In the genomic region with DNA sequence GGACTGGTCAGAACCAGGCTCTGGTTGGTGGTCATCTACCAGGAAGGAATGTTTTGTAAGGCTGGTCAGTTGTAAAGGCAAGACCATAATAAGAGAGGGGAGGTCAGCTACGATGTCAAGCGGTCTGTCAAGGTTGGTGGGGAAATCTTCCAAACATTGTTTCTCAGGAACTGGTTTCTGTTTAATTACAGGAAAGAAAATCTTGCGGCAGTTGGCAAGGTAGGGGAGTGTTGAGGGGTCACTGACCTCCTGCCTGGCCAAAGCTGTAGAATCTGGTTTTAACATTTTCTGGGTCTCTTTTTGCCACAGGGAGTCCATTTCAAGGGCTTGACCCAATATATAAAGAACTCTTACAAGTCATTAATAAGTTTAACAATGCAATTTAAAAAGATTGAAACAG, we compare ENCODE assay signal across 5 cellular contexts. TPM values are rescaled to one million over a fixed set of nuclear protein-coding genes. Genes with fewer than 3 reads are reported as not detected.
"Had no signal": no experiment of that assay in that cellular context is flagged by ENCODE, and none has a peak within 500 bp of the region (broad histone marks: within the 10 kb centered on the region; RNA-seq: fewer than 3 reads in every experiment).

No MANE protein-coding gene starts in this region.

- H2AFZ ChIP-seq: GM23338 had no signal

- DNase-seq: H9, HCEC 1CT, KBM-7 had no signal

- ATAC-seq: GM23338 had no signal

- H3K4me2 ChIP-seq: GM23338 had no signal

- H3K4me3 ChIP-seq: GM23338 had no signal

RNA-seq across cellular contexts. Expression of gene BARX1, which starts 39.0 kb away (rescaled TPM):
- total RNA-seq: HT-29 had no signal
